Comparison of ENCODE assay signal across 17 cellular contexts in the genomic region with DNA sequence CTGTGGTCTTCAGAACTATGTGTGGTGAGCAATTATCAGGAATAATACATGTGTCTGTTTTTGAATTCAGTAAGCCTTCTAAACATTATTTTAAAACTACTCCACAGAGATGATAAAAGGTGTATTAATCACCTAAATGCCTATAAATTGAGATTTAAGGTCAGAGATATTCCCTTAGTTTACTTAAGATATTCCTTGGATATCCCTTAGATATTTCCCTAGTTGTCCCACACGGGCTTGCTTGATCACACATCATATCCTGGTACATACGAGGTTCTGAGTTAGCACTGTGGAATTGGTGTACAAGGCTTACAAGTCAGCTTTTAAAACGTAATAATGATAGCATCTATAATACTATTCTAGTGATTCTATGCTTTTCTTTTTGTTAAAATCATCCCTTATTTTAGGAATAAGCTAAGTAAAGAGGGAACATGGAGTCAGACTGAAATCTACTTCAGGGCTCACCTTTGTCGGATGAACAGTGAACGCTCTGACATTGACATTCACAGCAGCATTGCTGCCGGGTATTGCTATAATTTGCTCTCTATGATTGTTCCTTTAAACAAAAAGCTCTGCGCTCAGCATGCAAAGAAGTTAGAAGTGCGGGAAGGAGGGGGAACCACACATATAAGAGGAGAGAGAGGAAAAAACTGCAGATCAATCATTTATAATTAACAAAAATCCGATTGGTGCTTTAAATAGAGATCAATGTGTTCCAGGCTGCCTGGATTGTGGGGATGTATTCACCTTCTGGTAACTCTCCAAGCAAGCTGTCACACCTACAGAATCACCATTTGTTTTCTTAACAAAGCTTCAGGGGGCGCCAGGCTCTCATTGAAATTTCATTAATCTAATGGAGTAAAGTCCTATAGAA.
DNase-seq lines count a peak whose midpoint lies in the region; ATAC-seq, FAIRE-seq and TF ChIP-seq lines count a peak whose summit lies in the region.
"Had no signal": no experiment of that assay in that cellular context is flagged by ENCODE, and none has a peak within 500 bp of the region (broad histone marks: within the 10 kb centered on the region; RNA-seq: fewer than 3 reads in every experiment).

No MANE protein-coding gene starts in this region.

- TF ChIP-seq RAD21 in A549 (conservative IDR thresholded peaks at IDR 0.05 in 1 of 2, IDR thresholded peaks at IDR 0.05 in 1 of 2) (peak in 1 of 2 experiments; percentile 22; a peak in 1 of 5 replicates), H1 (IDR thresholded peaks at IDR 0.05 in 1 of 2, conservative IDR thresholded peaks at IDR 0.05 in 1 of 2; ENCODE audit: low read depth in 2 of 2, low read length in 2 of 2) (no peak)

- H3K4me3 ChIP-seq in A549 (no peak overlapping the region), OCI-LY1 (ENCODE audit: low read depth, low read length, poor library complexity, severe bottlenecking) (no peak overlapping the region), H1 (ENCODE audit: extremely low read depth in 1 of 4, insufficient read depth in 2 of 4, low read depth in 3 of 4, low read length in 4 of 4) (no peak overlapping the region), GM23248 (no peak overlapping the region)
- H3K4me3 ChIP-seq: heart right ventricle, Peyer's patch had no signal

- no peaks in the 10 kb centered on the region for H3K79me2 ChIP-seq in OCI-LY1 (ENCODE audit: insufficient read depth, low read length)
- no peaks in the 10 kb centered on the region for H3K79me2 ChIP-seq in H1 (ENCODE audit: control insufficient read depth in 1 of 2, insufficient read depth in 2 of 2, low read length in 2 of 2)
- no peaks in the 10 kb centered on the region for H3K79me2 ChIP-seq in GM23248 (ENCODE audit: insufficient read depth)

- POLR2A ChIA-PET in A549 (lab: Yijun Ruan, JAX) (interaction anchor here (1.7 kb wide), 1 partner anchor 29 kb away, joined by 4 read pairs; no protein-coding TSS in a partner anchor), H1 (lab: Charles Lee; ENCODE audit: partially characterized antibody) (interaction anchor here (0.5 kb wide), 1 partner anchor 224 kb away, joined by 5 read pairs; no protein-coding TSS in a partner anchor)

- H3K9me3 ChIP-seq in A549 (no peaks in the 10 kb centered on the region), OCI-LY1 (ENCODE audit: low read length) (no peaks in the 10 kb centered on the region), H1 (ENCODE audit: insufficient read depth in 2 of 2, low read depth in 1 of 2, low read length in 1 of 2) (no peaks in the 10 kb centered on the region), GM23248 (ENCODE audit: low read depth) (no peaks in the 10 kb centered on the region)
- H3K9me3 ChIP-seq: BE2C, heart right ventricle, Peyer's patch had no signal

- H3K4me1 ChIP-seq in A549 (peaks cover 30% of the 10 kb centered on the region), OCI-LY1 (ENCODE audit: insufficient read depth, low read length, severe bottlenecking) (peaks cover 18% of the 10 kb centered on the region), H1 (replicated peaks in 1 of 4; ENCODE audit: control insufficient read depth in 3 of 4, insufficient read depth in 4 of 4, low read length in 3 of 4) (no peaks in the 10 kb centered on the region), GM23248 (ENCODE audit: insufficient read depth) (no peaks in the 10 kb centered on the region)
- H3K4me1 ChIP-seq: BE2C had no signal

- H2BK5ac ChIP-seq in H1 (ENCODE audit: low read depth, low read length): no peak overlapping the region

- H3K9me2 ChIP-seq in OCI-LY1 (ENCODE audit: low read depth, low read length): no peaks in the 10 kb centered on the region
- H3K9me2 ChIP-seq in GM23248 (ENCODE audit: insufficient read depth): no peaks in the 10 kb centered on the region

- H3K56ac ChIP-seq in H1 (replicated peaks; ENCODE audit: insufficient read length, low read depth, low read length): no peak overlapping the region

- WGBS in A549 (ENCODE audit: missing lambda C conversion rate): 59% methylated on average over 10 of the region's 10 CpGs
- WGBS in H1 (ENCODE audit: extremely low coverage in 1 of 2, insufficient coverage in 1 of 2, insufficient read length in 1 of 2, insufficient replicate concordance in 2 of 2, low coverage in 1 of 2, low lambda C conversion rate in 2 of 2, missing lambda C conversion rate in 1 of 2), 2 experiments: 75% methylated on average over 10 of the region's 10 CpGs; no CpG with 5 or more reads in 1 of the 2 experiments
- WGBS in GM23248 (ENCODE audit: low coverage in 1 of 2, low lambda C conversion rate in 2 of 2, missing lambda C conversion rate in 2 of 2), 2 experiments: 32 to 33% methylated on average over 10 of the region's 10 CpGs

- H3K27ac ChIP-seq in A549 (no peak overlapping the region; a peak in 1 of 6 replicates), OCI-LY1 (ENCODE audit: low read depth, low read length, poor library complexity, severe bottlenecking) (no peak overlapping the region), H1 (ENCODE audit: low read depth, low read length) (no peak overlapping the region), GM23248 (no peak overlapping the region)
- H3K27ac ChIP-seq: HL-60 had no signal

- TF ChIP-seq POLR2A in A549 (IDR thresholded peaks at IDR 0.05; ENCODE audit: low read length) (no peak), H1 (IDR thresholded peaks at IDR 0.05; ENCODE audit: control extremely low read depth in 1 of 2, low read depth in 2 of 2, low read length in 2 of 2) (no peak)

- H3K4me2 ChIP-seq in A549 (no peak overlapping the region), OCI-LY1 (ENCODE audit: low read length) (no peak overlapping the region), H1 (ENCODE audit: insufficient read depth in 1 of 2, low read depth in 2 of 2, low read length in 2 of 2) (no peak overlapping the region), GM23248 (ENCODE audit: unreplicated experiment) (no peak overlapping the region)

- H3K9ac ChIP-seq in OCI-LY1 (ENCODE audit: low read length) (no peak overlapping the region), H1 (replicated peaks in 1 of 4; ENCODE audit: extremely low read depth in 1 of 4, low read depth in 3 of 4, low read length in 3 of 4) (no peak overlapping the region), GM23248 (no peak overlapping the region)

- no peak overlapping the region for H3K4ac ChIP-seq in H1 (replicated peaks; ENCODE audit: insufficient read length, low read depth, low read length)

- TF ChIP-seq CTCF in A549 (IDR thresholded peaks at IDR 0.05): no peak
- peak; percentile 25; the same call in 1 of the 2 replicates for TF ChIP-seq CTCF in OCI-LY1 (IDR thresholded peaks at IDR 0.05; ENCODE audit: low read length)
- TF ChIP-seq CTCF in H1 (IDR thresholded peaks at IDR 0.05; ENCODE audit: control extremely low read depth in 1 of 3, insufficient read depth in 1 of 3, low read depth in 1 of 3, low read length in 3 of 3): 0 out of 4 replicates have a peak, but pooled peaks of 1 of the 3 experiments have one; percentile 1

- peak; percentile 72 for FAIRE-seq in A549 (lab: Jason Lieb, UNC)
- FAIRE-seq in H1 (lab: Jason Lieb, UNC): peak; percentile 65

- H3K36me3 ChIP-seq in OCI-LY1 (ENCODE audit: insufficient read depth, low read length) (no peaks in the 10 kb centered on the region), H1 (ENCODE audit: control insufficient read depth in 2 of 4, insufficient read depth in 4 of 4, low read length in 3 of 4) (no peaks in the 10 kb centered on the region), GM23248 (ENCODE audit: low read depth) (no peaks in the 10 kb centered on the region)
- H3K36me3 ChIP-seq: BE2C, heart right ventricle, Peyer's patch had no signal

- H3K27me3 ChIP-seq in OCI-LY1 (ENCODE audit: insufficient read depth, low read length): no peaks in the 10 kb centered on the region
- no peaks in the 10 kb centered on the region; a peak in 1 of 7 replicates for H3K27me3 ChIP-seq in H1 (replicated peaks in 1 of 4; ENCODE audit: control insufficient read depth in 3 of 4, extremely low read depth in 1 of 4, insufficient read depth in 3 of 4, low read length in 3 of 4)
- peaks cover 47% of the 10 kb centered on the region for H3K27me3 ChIP-seq in GM23248 (replicated peaks; ENCODE audit: insufficient read depth)
- H3K27me3 ChIP-seq: Peyer's patch had no signal

- no peak overlapping the region for H4K91ac ChIP-seq in H1 (replicated peaks; ENCODE audit: insufficient read length, low read length)

- H3K23me2 ChIP-seq in H1 (ENCODE audit: low read depth, low read length): no peaks in the 10 kb centered on the region

- H2AK5ac ChIP-seq in H1 (ENCODE audit: low read depth, low read length): no peak overlapping the region

- H2BK12ac ChIP-seq in H1 (ENCODE audit: low read depth, low read length): no peak overlapping the region

- H3F3A ChIP-seq in OCI-LY1 (ENCODE audit: insufficient read depth, low read length) (no peaks in the 10 kb centered on the region), GM23248 (ENCODE audit: insufficient read depth) (no peaks in the 10 kb centered on the region)

- no peaks in the 10 kb centered on the region for H3K79me1 ChIP-seq in H1 (ENCODE audit: low read depth, low read length)

- no peak overlapping the region for H2BK20ac ChIP-seq in H1 (ENCODE audit: low read length)

- ATAC-seq in A549 (peak in 1 of 2 experiments; percentile 50; a peak in 3 of 6 replicates), HG03442 (IDR thresholded peaks at IDR 0.05; ENCODE audit: unreplicated experiment) (no peak)
- ATAC-seq: heart right ventricle, left lobe of liver had no signal

- H4K20me1 ChIP-seq in OCI-LY1 (ENCODE audit: insufficient read depth, low read length) (no peaks in the 10 kb centered on the region), H1 (replicated peaks in 1 of 2; ENCODE audit: control insufficient read depth in 1 of 2, insufficient read depth in 2 of 2, low read length in 2 of 2) (no peaks in the 10 kb centered on the region), GM23248 (ENCODE audit: insufficient read depth) (no peaks in the 10 kb centered on the region)

- in situ Hi-C loops in GM23248 (cut with MboI): no loop called here

- TF ChIP-seq EP300 in A549 (IDR thresholded peaks at IDR 0.05): no peak
- no peak for TF ChIP-seq EP300 in H1 (IDR thresholded peaks at IDR 0.05; ENCODE audit: borderline replicate concordance in 1 of 2, low read depth in 2 of 2, low read length in 2 of 2)

- H2AFZ ChIP-seq in OCI-LY1 (ENCODE audit: low read length) (0 out of 2 replicates have a peak overlapping the region, but pooled peaks have one; percentile 2), H1 (ENCODE audit: low read length) (no peak overlapping the region), GM23248 (no peak overlapping the region)

- no peak overlapping the region for H3K18ac ChIP-seq in H1 (ENCODE audit: extremely low read depth, low read length)

- no peak overlapping the region for H4K8ac ChIP-seq in H1 (ENCODE audit: extremely low read depth, insufficient read depth, low read length)

- H3K14ac ChIP-seq in H1 (ENCODE audit: insufficient read length): no peak overlapping the region

- H4K5ac ChIP-seq in H1 (ENCODE audit: insufficient read length, low read depth, low read length): no peak overlapping the region

- H2BK120ac ChIP-seq in H1 (replicated peaks; ENCODE audit: low read depth, low read length): no peak overlapping the region

- DNase-seq in A549 (ENCODE audit: low read depth in 1 of 2, low spot score in 1 of 2) (peak in 1 of 2 experiments; percentile 18), ELR (ENCODE audit: low read depth) (peak; percentile 27), H1 (ENCODE audit: low read depth in 1 of 2, low spot score in 2 of 2) (no peak), T-helper 9 cell (no peak), GM23248 (no peak)
- no peak for DNase-seq in stimulated activated CD4-positive, alpha-beta T cell treated with anti-CD3 and anti-CD28 coated beads, Interleukin-4, amount 100 ng/mL, for 24 hours
- DNase-seq: activated naive CD4-positive, alpha-beta T cell treated with anti-CD3 and anti-CD28 coated beads for 36 hours; BE2C; DND-41; erythroblast; heart right ventricle; NCI-H226; Peyer's patch had no signal

- H2BK15ac ChIP-seq in H1 (ENCODE audit: low read length): no peak overlapping the region

- no peak overlapping the region for H3K23ac ChIP-seq in H1 (ENCODE audit: insufficient read length)

- CTCF ChIA-PET in A549 (lab: Yijun Ruan, JAX): interaction anchor here (0.5 to 3.1 kb wide), 10 partner anchors 10 to 385 kb away, joined by 3 to 20 read pairs (median 4); partner anchors contain the start of gene HOXB5
- CTCF ChIA-PET in H1 (lab: Charles Lee; ENCODE audit: partially characterized antibody): interaction anchor here (0.5 to 3.0 kb wide), 24 partner anchors 9 to 299 kb away, joined by 3 to 24 read pairs (median 3); partner anchors contain the start of gene HOXB3

Comparison
In these comparisons a context has a peak if more than half of its experiments do, and no peak if none do; other contexts are left out.
1. Of the 18 proteins assayed by ChIP-seq in both H1 and A549: peak only in H1: none; only in A549: MAX; in both: none; in neither: 15; mixed calls (peak in some experiments, not most) for 2.